ENCODE assay signal across 8 cellular contexts in the genomic region with DNA sequence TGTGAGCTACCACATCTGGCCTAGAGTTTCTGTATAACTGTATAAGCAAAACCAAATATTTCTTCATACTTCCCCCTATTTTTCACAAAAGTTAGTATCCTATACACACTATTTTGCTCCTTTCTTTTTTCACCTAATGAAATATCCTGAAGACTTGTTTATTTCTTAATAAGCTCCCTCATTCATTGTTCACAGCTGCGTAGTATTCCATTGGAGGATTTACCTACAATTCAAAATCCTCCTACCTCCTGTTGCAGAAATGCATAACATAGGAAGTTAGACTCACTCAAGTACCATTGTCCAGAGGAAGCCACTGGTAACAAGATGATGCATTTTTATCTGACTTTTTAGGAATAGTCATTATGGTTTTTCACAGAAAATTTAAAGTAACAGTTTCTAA. TPM values are rescaled to one million over a fixed set of nuclear protein-coding genes. Genes with fewer than 3 reads are reported as not detected.
"Had no signal": no experiment of that assay in that cellular context is flagged by ENCODE, and none has a peak within 500 bp of the region (broad histone marks: within the 10 kb centered on the region; RNA-seq: fewer than 3 reads in every experiment).

No MANE protein-coding gene starts in this region.

- ATAC-seq: GM12878 had no signal

- H3K4me3 ChIP-seq: GM12878 had no signal

- DNase-seq: GDM1, GF-D8 had no signal

- FAIRE-seq: GM12878, GM12891, GM12892, GM18507, GM19239 had no signal

RNA-seq across cellular contexts. Expression of a gene that starts 29.6 kb away (rescaled TPM):
- total RNA-seq: G401, GM12878 had no signal
- polyA plus RNA-seq: GM12878 had no signal
